Comparison of ENCODE assay signal across 1 cellular context in genomic region chr15:84594617-84595290, GRCh38.
TF ChIP-seq lines count a peak whose summit lies in the region.

No MANE protein-coding gene starts in this region.

TF ChIP-seq in liver, 16 proteins besides CTCF, POLR2A, EP300 and RAD21 (continued from another document):
- TF ChIP-seq ZBTB33 (IDR thresholded peaks at IDR 0.05) (no peak), REST (IDR thresholded peaks at IDR 0.05) (no peak), HNF4G (IDR thresholded peaks at IDR 0.05) (peak; percentile 74), HNF4A (conservative IDR thresholded peaks at IDR 0.05) (peak; percentile 89 to 93), NR2F2 (IDR thresholded peaks at IDR 0.05) (no peak), FOXA1 (IDR thresholded peaks at IDR 0.05) (no peak), FOXA2 (IDR thresholded peaks at IDR 0.05) (no peak)
